In genomic region chr20:33177866-33178265, GRCh38 we compare ENCODE assay signal across 2 cellular contexts.
TF ChIP-seq lines count a peak whose summit lies in the region.

No MANE protein-coding gene starts in this region.

TF ChIP-seq in HEK293, 187 proteins besides CTCF, POLR2A, EP300 and RAD21:
- TF ChIP-seq ZFHX2 (tag by site-specific recombination; conservative IDR thresholded peaks at IDR 0.05) (peak; percentile 34; the same call in 1 of the 2 replicates), EGR2 (tag by site-specific recombination; IDR thresholded peaks at IDR 0.05; ENCODE audit: low read depth) (peak; percentile 50; the same call in 1 of the 2 replicates), GLI4 (tag by site-specific recombination; IDR thresholded peaks at IDR 0.05) (no peak)

TF ChIP-seq in H1, 55 proteins besides CTCF, POLR2A, EP300 and RAD21:
- TF ChIP-seq POU5F1 (IDR thresholded peaks at IDR 0.05; ENCODE audit: low read depth, low read length) (no peak), MAX (IDR thresholded peaks at IDR 0.05) (no peak), ZNF274 (IDR thresholded peaks at IDR 0.05; ENCODE audit: borderline replicate concordance, extremely low read depth, low read length) (no peak), TEAD4 (IDR thresholded peaks at IDR 0.05; ENCODE audit: low read depth, low read length) (no peak)
TF ChIP-seq in H1: peak in this region for 0.
